8 cellular contexts compared by ENCODE assay signal in the genomic region with DNA sequence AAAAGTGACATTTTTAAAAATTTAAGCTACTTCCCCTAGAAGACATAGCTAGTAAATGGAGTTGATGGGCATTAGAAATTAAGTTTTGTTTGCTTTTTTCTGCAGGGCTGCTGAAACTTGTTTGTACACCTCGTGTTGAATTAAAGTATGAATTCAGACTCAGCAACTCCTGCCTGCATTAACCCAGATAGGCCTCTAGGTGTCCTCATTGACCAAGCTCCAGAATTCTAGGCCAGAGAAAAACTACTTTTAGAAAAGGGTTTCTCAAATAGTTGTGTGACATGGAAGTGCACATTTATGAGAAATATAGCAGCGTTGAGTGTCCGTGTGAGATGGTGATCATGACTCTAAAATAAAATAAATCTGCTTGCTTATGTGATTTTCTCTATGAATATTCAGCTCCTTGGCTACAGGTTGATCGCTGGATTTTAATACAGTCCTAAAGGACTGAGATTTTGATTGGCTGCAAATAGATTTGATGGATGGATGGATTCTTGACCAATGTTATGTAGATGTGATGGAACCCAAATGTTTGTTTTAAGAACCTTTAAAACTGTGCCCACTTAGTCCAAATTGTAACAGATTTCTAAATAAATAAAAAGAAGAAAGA. TPM values are rescaled to one million over a fixed set of nuclear protein-coding genes. Genes with fewer than 3 reads are reported as not detected.
DNase-seq lines count a peak whose midpoint lies in the region; ATAC-seq and TF ChIP-seq lines count a peak whose summit lies in the region.

No MANE protein-coding gene starts in this region.

- ATAC-seq in GM19351 (IDR thresholded peaks at IDR 0.05; ENCODE audit: unreplicated experiment): peak; percentile 70
- no peak for ATAC-seq in GM19328 (IDR thresholded peaks at IDR 0.05; ENCODE audit: unreplicated experiment)

- CTCF ChIA-PET in Calu3 (lab: Charles Lee): interaction anchor here (0.7 to 2.5 kb wide), 10 partner anchors 39 to 262 kb away, joined by 3 to 46 read pairs (median 4); a partner anchor contains a TSS

- H3K27ac Mint-ChIP-seq in Calu3 (ENCODE audit: unreplicated experiment): no peak overlapping the region
- H3K27ac Mint-ChIP-seq in activated CD4-positive, alpha-beta T cell treated with anti-CD3 and anti-CD28 coated beads, Interleukin-2, amount 10 ng/mL, durations not matched to agents 24 days and 14 days: no peak overlapping the region
- no peak overlapping the region for H3K27ac Mint-ChIP-seq in neural crest cell (ENCODE audit: unreplicated experiment)

- peak; percentile 32 for DNase-seq in Calu3
- DNase-seq in NCI-H128 (lab: John Stamatoyannopoulos, UW; ENCODE audit: unreplicated experiment): peak; percentile 14
- peak; percentile 81 for DNase-seq in activated CD4-positive, alpha-beta T cell treated with anti-CD3 and anti-CD28 coated beads, Interleukin-2, amount 10 ng/mL, durations not matched to agents 24 days and 14 days
- peak; percentile 72 for DNase-seq in fibroblast of peridontal ligament (ENCODE audit: extremely low read depth)
- peak; percentile 18 for DNase-seq in neural crest cell (ENCODE audit: low read depth, low spot score)
- no peak for DNase-seq in effector CD4-positive, alpha-beta T cell

- BruUV-seq in Calu3 (replicated peaks; lab: Mats Ljungman, UMichigan): no TSS peak

- no peaks in the 10 kb centered on the region for H3K27me3 Mint-ChIP-seq in Calu3 (ENCODE audit: unreplicated experiment)
- H3K27me3 Mint-ChIP-seq in activated CD4-positive, alpha-beta T cell treated with anti-CD3 and anti-CD28 coated beads, Interleukin-2, amount 10 ng/mL, durations not matched to agents 24 days and 14 days: peaks cover 6% of the 10 kb centered on the region
- H3K27me3 Mint-ChIP-seq in neural crest cell (ENCODE audit: low read depth): no peaks in the 10 kb centered on the region

- H3K4me3 Mint-ChIP-seq in Calu3 (ENCODE audit: low read depth, unreplicated experiment) (no peak overlapping the region), neural crest cell (no peak overlapping the region)
- H3K4me3 Mint-ChIP-seq in activated CD4-positive, alpha-beta T cell treated with anti-CD3 and anti-CD28 coated beads, Interleukin-2, amount 10 ng/mL, durations not matched to agents 24 days and 14 days: no peak overlapping the region

- TF ChIP-seq CTCF in Calu3 (IDR thresholded peaks at IDR 0.05; ENCODE audit: unreplicated experiment) (peak; percentile 72), neural crest cell (conservative IDR thresholded peaks at IDR 0.05) (peak; percentile 96)

- H3K36me3 Mint-ChIP-seq in Calu3 (ENCODE audit: insufficient read depth, unreplicated experiment) (no peaks in the 10 kb centered on the region), neural crest cell (ENCODE audit: low read depth) (no peaks in the 10 kb centered on the region)
- peaks cover 1% of the 10 kb centered on the region for H3K36me3 Mint-ChIP-seq in activated CD4-positive, alpha-beta T cell treated with anti-CD3 and anti-CD28 coated beads, Interleukin-2, amount 10 ng/mL, durations not matched to agents 24 days and 14 days (ENCODE audit: low read depth)

- no peaks in the 10 kb centered on the region for H3K9me3 Mint-ChIP-seq in Calu3 (ENCODE audit: low read depth, unreplicated experiment)
- no peaks in the 10 kb centered on the region for H3K9me3 Mint-ChIP-seq in activated CD4-positive, alpha-beta T cell treated with anti-CD3 and anti-CD28 coated beads, Interleukin-2, amount 10 ng/mL, durations not matched to agents 24 days and 14 days
- H3K9me3 Mint-ChIP-seq in neural crest cell: no peaks in the 10 kb centered on the region

- intact Hi-C loops in Calu3 (cut with micrococcal nuclease; ENCODE audit: unreplicated experiment): loop anchor here (1.0 to 5.0 kb wide), 5 partner anchors 76 to 506 kb away; no protein-coding TSS in a partner anchor
- intact Hi-C loops in activated CD4-positive, alpha-beta T cell treated with anti-CD3 and anti-CD28 coated beads, Interleukin-2, amount 10 ng/mL, durations not matched to agents 24 days and 14 days (cut with micrococcal nuclease): loop anchor here (1.0 to 5.0 kb wide), 6 partner anchors 37 to 507 kb away; no protein-coding TSS in a partner anchor

- H3K4me1 Mint-ChIP-seq in Calu3 (ENCODE audit: low read depth, unreplicated experiment) (peaks cover 7% of the 10 kb centered on the region), neural crest cell (peaks cover 5% of the 10 kb centered on the region)
- H3K4me1 Mint-ChIP-seq in activated CD4-positive, alpha-beta T cell treated with anti-CD3 and anti-CD28 coated beads, Interleukin-2, amount 10 ng/mL, durations not matched to agents 24 days and 14 days: peaks cover 2% of the 10 kb centered on the region

RNA-seq across cellular contexts. Expression of a gene that starts 39.3 kb away (rescaled TPM):
- total RNA-seq in Calu3 (2022) (not detected in 2 replicates), neural crest cell (3.8 and 4.2 TPM in 2 replicates)
- not detected in 2 replicates for total RNA-seq in activated CD4-positive, alpha-beta T cell treated with anti-CD3 and anti-CD28 coated beads, Interleukin-2, amount 10 ng/mL, durations not matched to agents 24 days and 14 days
